Comparison of ENCODE assay signal across 1 cellular context in the genomic region with DNA sequence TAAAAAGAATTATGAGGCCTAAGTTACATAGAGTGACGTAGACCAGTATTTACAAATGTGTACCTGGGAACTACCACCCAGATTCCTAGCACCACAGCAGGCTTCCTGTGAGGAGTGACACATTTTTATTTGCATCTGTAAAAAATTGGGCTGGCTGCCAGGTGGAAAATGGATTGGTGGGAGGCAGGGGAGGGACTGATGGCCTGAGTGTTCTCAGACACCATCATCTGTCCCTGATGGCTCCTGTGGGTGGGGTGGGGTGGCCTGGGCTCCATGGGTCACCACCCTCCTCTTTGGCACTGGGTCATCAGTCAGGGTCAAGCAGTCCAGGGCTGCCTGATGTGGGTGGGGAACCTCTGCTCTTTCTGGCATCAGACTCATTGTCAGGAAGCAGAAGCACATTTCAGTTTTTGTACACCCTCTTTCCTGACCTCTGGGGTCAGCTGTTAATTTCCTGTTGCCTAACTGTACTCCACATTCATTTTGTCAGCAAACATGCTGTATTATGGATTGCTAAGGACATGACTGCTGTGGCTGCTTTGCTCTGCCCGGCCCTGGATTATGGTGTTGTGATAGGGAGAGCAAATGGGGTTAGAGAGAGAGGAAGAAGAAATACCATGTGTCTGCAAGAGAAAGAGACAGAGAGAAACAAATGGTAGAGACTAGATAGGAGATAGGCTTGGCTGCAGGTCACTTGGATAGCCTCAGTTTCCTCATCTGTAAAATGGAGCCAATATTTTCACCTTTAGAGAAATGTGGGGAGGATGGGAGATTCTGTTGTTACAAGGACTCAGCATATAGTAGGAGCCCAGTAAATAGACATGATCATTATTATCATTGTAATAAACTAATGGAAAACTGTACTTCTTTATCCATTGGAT.
TF ChIP-seq lines count a peak whose summit lies in the region.

No MANE protein-coding gene starts in this region.

TF ChIP-seq in GM23338, 12 proteins besides CTCF, POLR2A, EP300 and RAD21:
- TF ChIP-seq CREB1 (CRISPR knock-in tag; IDR thresholded peaks at IDR 0.05; ENCODE audit: low read depth), result no peak
- TF ChIP-seq JUNB (IDR thresholded peaks at IDR 0.05; ENCODE audit: unreplicated experiment), result no peak
